Comparison of ENCODE assay signal across 18 cellular contexts in the genomic region with DNA sequence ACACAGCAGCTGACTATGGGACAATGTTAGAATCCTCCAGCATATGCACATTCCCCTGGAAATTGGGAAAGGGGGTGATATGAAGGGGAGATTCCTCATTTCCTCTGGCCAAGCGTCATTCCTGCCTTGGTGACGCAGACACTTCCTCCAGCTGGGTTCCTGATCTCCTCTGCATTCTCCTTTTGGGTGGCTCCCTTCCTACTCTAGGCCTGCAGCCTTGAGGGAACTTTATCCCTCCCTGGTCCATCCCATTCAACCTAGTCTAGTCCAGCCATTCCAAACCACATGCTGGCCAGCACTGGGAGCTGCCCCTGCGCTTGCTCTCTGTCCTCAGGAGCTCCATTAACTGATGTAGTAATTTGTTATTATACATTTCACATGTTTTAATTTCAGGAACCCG.
"Had no signal": no experiment of that assay in that cellular context is flagged by ENCODE, and none has a peak within 500 bp of the region (broad histone marks: within the 10 kb centered on the region; RNA-seq: fewer than 3 reads in every experiment).

No MANE protein-coding gene starts in this region.

- H3K9me3 ChIP-seq: body of pancreas, thoracic aorta had no signal

- H3K27ac Mint-ChIP-seq: activated naive CD4-positive, alpha-beta T cell treated with anti-CD3 and anti-CD28 coated beads, Interleukin-2, amount 50 U/mL, for 24 hours; dendritic cell treated with granulocyte-macrophage colony-stimulating factor and Interleukin-4, amounts not matched to agents 40 ng/mL and 50 ng/mL, for 4 days had no signal

- H3K4me3 ChIP-seq: body of pancreas, thoracic aorta had no signal

- H3K36me3 ChIP-seq: thoracic aorta, WERI-Rb-1 had no signal

- H3K4me3 Mint-ChIP-seq: activated naive CD4-positive, alpha-beta T cell treated with anti-CD3 and anti-CD28 coated beads, Interleukin-2, amount 50 U/mL, for 24 hours; dendritic cell treated with granulocyte-macrophage colony-stimulating factor and Interleukin-4, amounts not matched to agents 40 ng/mL and 50 ng/mL, for 4 days had no signal

- FAIRE-seq: frontal cortex, TTC549 had no signal

- H3K27me3 ChIP-seq: body of pancreas had no signal

- H3K9me3 Mint-ChIP-seq: activated naive CD4-positive, alpha-beta T cell treated with anti-CD3 and anti-CD28 coated beads, Interleukin-2, amount 50 U/mL, for 24 hours; dendritic cell treated with granulocyte-macrophage colony-stimulating factor and Interleukin-4, amounts not matched to agents 40 ng/mL and 50 ng/mL, for 4 days had no signal

- DNase-seq: activated CD4-positive, CD25-positive, alpha-beta regulatory T cell treated with anti-CD3 and anti-CD28 coated beads, Interleukin-2, amount 50 U/mL, for 72 hours; activated gamma-delta T cell treated with Interleukin-2 at 50 U/mL for 16 hours; activated T-cell treated with anti-CD3 and anti-CD28 coated beads, Interleukin-2, amount 50 U/mL, for 1 hour; body of pancreas; caudate nucleus; effector CD8-positive, alpha-beta T cell; erythroblast; left colon; occipital lobe; stimulated activated CD4-positive, alpha-beta T cell treated with anti-CD3 and anti-CD28 coated beads, Interleukin-4, amount 100 ng/mL, for 1 hour; stimulated activated naive CD4-positive, alpha-beta T cell treated with Interleukin-2 at 50 U/mL for 16 hours; T-helper 1 cell; WERI-Rb-1 had no signal

- H3K36me3 Mint-ChIP-seq: activated naive CD4-positive, alpha-beta T cell treated with anti-CD3 and anti-CD28 coated beads, Interleukin-2, amount 50 U/mL, for 24 hours had no signal

- H3K27ac ChIP-seq: thoracic aorta, WERI-Rb-1 had no signal

- H3K4me1 Mint-ChIP-seq: activated naive CD4-positive, alpha-beta T cell treated with anti-CD3 and anti-CD28 coated beads, Interleukin-2, amount 50 U/mL, for 24 hours had no signal
